Comparison of ENCODE assay signal across 22 cellular contexts in the genomic region with DNA sequence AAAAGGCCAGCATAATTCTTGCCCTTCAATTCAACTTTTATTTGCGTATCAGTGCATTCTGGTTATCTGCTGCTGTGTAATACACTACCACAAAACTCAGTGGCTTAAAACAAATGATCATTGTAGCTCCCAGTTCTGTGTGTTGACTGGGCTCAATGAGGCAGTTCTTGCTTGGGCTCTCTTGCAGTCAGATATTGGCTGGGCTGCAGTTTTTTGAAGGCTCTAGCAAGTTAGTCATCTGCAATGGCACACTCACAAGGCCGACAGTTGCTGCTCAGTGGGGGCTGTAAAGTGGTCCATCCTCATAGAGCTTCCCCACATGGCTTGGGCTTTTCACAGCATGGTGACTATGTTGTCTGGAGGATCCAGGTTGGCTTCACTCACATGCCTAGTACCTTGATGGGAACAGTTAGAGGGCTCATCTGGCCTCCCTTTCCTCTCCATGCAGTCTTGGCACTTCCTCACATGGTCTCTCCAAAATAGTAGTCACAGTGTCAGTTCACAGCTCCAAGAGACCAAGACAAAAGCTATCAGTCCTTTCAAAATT.
"Had no signal": no experiment of that assay in that cellular context is flagged by ENCODE, and none has a peak within 500 bp of the region (broad histone marks: within the 10 kb centered on the region; RNA-seq: fewer than 3 reads in every experiment).

No MANE protein-coding gene starts in this region.

- FAIRE-seq: RCC 7860 had no signal

- H3K9me3 Mint-ChIP-seq: activated CD8-positive, alpha-beta T cell treated with anti-CD3 and anti-CD28 coated beads for 36 hours; activated naive CD4-positive, alpha-beta T cell treated with anti-CD3 and anti-CD28 coated beads, Interleukin-2, amount 10 ng/mL, durations not matched to agents 7 days and 5 days; activated naive CD8-positive, alpha-beta T cell treated with anti-CD3 and anti-CD28 coated beads, Interleukin-2, amount 10 ng/mL, durations not matched to agents 7 days and 5 days; activated T-helper 2 cell treated with anti-CD3 and anti-CD28 coated beads, Interferon-gamma antibody, Interleukin-2, Interleukin-4, amounts not matched to agents 10 μg/mL and 5 μg/mL and 100 μg/mL, durations not matched to agents 14 hours and 24 hours and 36 hours; brain; T-helper 1 cell treated with Interleukin-12 subunit alpha and Interleukin-12 subunit beta and Interleukin-4 antibody, amounts not matched to agents 30 μg/mL and 1 μg/mL, for 36 hours had no signal

- ATAC-seq: activated CD4-positive, CD25-positive, alpha-beta regulatory T cell treated with anti-CD3 and anti-CD28 coated beads, Interleukin-2, amount 50 U/mL, for 24 hours; activated CD8-positive, alpha-beta T cell treated with anti-CD3 and anti-CD28 coated beads for 36 hours; activated T-cell treated with anti-CD3 and anti-CD28 coated beads, Interleukin-2, amount 50 U/mL, for 72 hours; PC-3 had no signal

- H3K36me3 Mint-ChIP-seq: activated naive CD4-positive, alpha-beta T cell treated with anti-CD3 and anti-CD28 coated beads, Interleukin-2, amount 10 ng/mL, durations not matched to agents 7 days and 5 days; activated naive CD8-positive, alpha-beta T cell treated with anti-CD3 and anti-CD28 coated beads, Interleukin-2, amount 10 ng/mL, durations not matched to agents 7 days and 5 days; brain had no signal

- H3K9me3 ChIP-seq: adrenal gland had no signal

- H3K4me3 Mint-ChIP-seq: activated CD8-positive, alpha-beta T cell treated with anti-CD3 and anti-CD28 coated beads for 36 hours; activated naive CD4-positive, alpha-beta T cell treated with anti-CD3 and anti-CD28 coated beads, Interleukin-2, amount 10 ng/mL, durations not matched to agents 7 days and 5 days; activated naive CD8-positive, alpha-beta T cell treated with anti-CD3 and anti-CD28 coated beads, Interleukin-2, amount 10 ng/mL, durations not matched to agents 7 days and 5 days; activated T-cell treated with anti-CD3 and anti-CD28 coated beads, Interleukin-2, amount 50 U/mL, for 72 hours; brain; T-helper 1 cell treated with Interleukin-12 subunit alpha and Interleukin-12 subunit beta and Interleukin-4 antibody, amounts not matched to agents 30 μg/mL and 1 μg/mL, for 36 hours had no signal

- H3K27me3 ChIP-seq: adrenal gland had no signal

- H3K27ac Mint-ChIP-seq: activated CD8-positive, alpha-beta T cell treated with anti-CD3 and anti-CD28 coated beads for 36 hours; activated naive CD4-positive, alpha-beta T cell treated with anti-CD3 and anti-CD28 coated beads, Interleukin-2, amount 10 ng/mL, durations not matched to agents 7 days and 5 days; activated naive CD8-positive, alpha-beta T cell treated with anti-CD3 and anti-CD28 coated beads, Interleukin-2, amount 10 ng/mL, durations not matched to agents 7 days and 5 days; activated T-cell treated with anti-CD3 and anti-CD28 coated beads, Interleukin-2, amount 50 U/mL, for 72 hours; activated T-helper 2 cell treated with anti-CD3 and anti-CD28 coated beads, Interferon-gamma antibody, Interleukin-2, Interleukin-4, amounts not matched to agents 10 μg/mL and 5 μg/mL and 100 μg/mL, durations not matched to agents 14 hours and 24 hours and 36 hours; brain; T-helper 1 cell treated with Interleukin-12 subunit alpha and Interleukin-12 subunit beta and Interleukin-4 antibody, amounts not matched to agents 30 μg/mL and 1 μg/mL, for 36 hours had no signal

- DNase-seq: activated CD4-positive, alpha-beta T cell treated with anti-CD3 and anti-CD28 coated beads for 4 hours; activated CD8-positive, alpha-beta memory T cell treated with anti-CD3 and anti-CD28 coated beads, Interleukin-2, amount 50 U/mL, for 4 hours; activated CD8-positive, alpha-beta T cell treated with anti-CD3 and anti-CD28 coated beads for 36 hours; activated gamma-delta T cell treated with Interleukin-2 at 50 U/mL for 16 hours; activated naive CD4-positive, alpha-beta T cell treated with anti-CD3 and anti-CD28 coated beads, Interleukin-2, amount 10 ng/mL, durations not matched to agents 7 days and 5 days; activated naive CD8-positive, alpha-beta T cell treated with anti-CD3 and anti-CD28 coated beads, Interleukin-2, amount 10 ng/mL, durations not matched to agents 7 days and 5 days; activated T-cell treated with anti-CD3 and anti-CD28 coated beads, Interleukin-2, amount 50 U/mL, for 72 hours; adrenal gland; anterior cingulate cortex; Kasumi-1; KBM-7; NCI-H1105 treated with DMSO at 0.1 percent for 48 hours; NCI-H1436 treated with DMSO at 0.1 percent for 48 hours; NCI-H2081; PC-3; SHP77 treated with DMSO at 0.1 percent for 48 hours had no signal

- H3K27ac ChIP-seq: adrenal gland, cardiac muscle cell had no signal

- H3K4me1 Mint-ChIP-seq: activated naive CD4-positive, alpha-beta T cell treated with anti-CD3 and anti-CD28 coated beads, Interleukin-2, amount 10 ng/mL, durations not matched to agents 7 days and 5 days; activated naive CD8-positive, alpha-beta T cell treated with anti-CD3 and anti-CD28 coated beads, Interleukin-2, amount 10 ng/mL, durations not matched to agents 7 days and 5 days; brain had no signal

- H3K36me3 ChIP-seq: adrenal gland, cardiac muscle cell had no signal

- H3K4me1 ChIP-seq: adrenal gland had no signal

- H3K4me3 ChIP-seq: adrenal gland, cardiac muscle cell had no signal

- H3K27me3 Mint-ChIP-seq: activated CD8-positive, alpha-beta T cell treated with anti-CD3 and anti-CD28 coated beads for 36 hours had no signal
